ENCODE assay signal across 14 cellular contexts in the genomic region with DNA sequence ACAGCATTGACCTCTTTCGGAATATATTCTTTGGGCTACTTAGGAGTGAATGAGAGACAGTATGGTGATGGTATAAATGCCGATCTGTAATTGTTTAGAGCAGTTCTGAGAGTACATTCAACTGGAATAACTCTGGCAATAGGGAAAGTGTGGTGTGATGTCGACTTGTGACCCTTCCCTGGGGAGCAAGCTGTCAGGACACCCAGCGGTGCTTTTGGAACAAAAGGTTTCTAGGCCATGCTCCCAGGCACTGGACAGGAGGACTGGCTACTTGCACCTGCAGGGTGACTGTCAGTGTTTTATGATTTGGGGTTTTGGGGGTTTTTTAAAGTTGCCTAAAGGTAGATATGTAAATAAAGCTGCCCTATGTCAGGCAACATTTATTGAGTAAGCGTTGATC.
"Had no signal": no experiment of that assay in that cellular context is flagged by ENCODE, and none has a peak within 500 bp of the region (broad histone marks: within the 10 kb centered on the region; RNA-seq: fewer than 3 reads in every experiment).

No MANE protein-coding gene starts in this region.

- H3K27ac Mint-ChIP-seq: activated naive CD4-positive, alpha-beta T cell treated with anti-CD3 and anti-CD28 coated beads for 36 hours; T-helper 1 cell treated with Interleukin-12 subunit alpha and Interleukin-12 subunit beta and Interleukin-4 antibody, amounts not matched to agents 30 μg/mL and 1 μg/mL, for 36 hours had no signal

- DNase-seq: activated CD4-positive, alpha-beta T cell treated with anti-CD3 and anti-CD28 coated beads, Interleukin-2, amount 50 U/mL, for 1 hour; activated naive CD4-positive, alpha-beta T cell treated with anti-CD3 and anti-CD28 coated beads for 36 hours; activated T-cell treated with anti-CD3 and anti-CD28 coated beads for 4 hours; central memory CD4-positive, alpha-beta T cell; cortex of kidney; effector memory CD4-positive, alpha-beta T cell; left colon; mesendoderm; nephron progenitor cell had no signal

- H3K9me3 ChIP-seq: tibial nerve had no signal

- H3K4me1 Mint-ChIP-seq: nephron progenitor cell had no signal

- H3K4me2 ChIP-seq: smooth muscle cell had no signal

- H3K9me3 Mint-ChIP-seq: activated naive CD4-positive, alpha-beta T cell treated with anti-CD3 and anti-CD28 coated beads for 36 hours; activated T-helper 17 cell treated with anti-CD3 and anti-CD28 coated beads, Interleukin-2, amount 50 U/mL, for 72 hours; nephron progenitor cell; T-helper 1 cell treated with Interleukin-12 subunit alpha and Interleukin-12 subunit beta and Interleukin-4 antibody, amounts not matched to agents 30 μg/mL and 1 μg/mL, for 36 hours had no signal

- H3K27ac ChIP-seq: tibial nerve had no signal

- H3K4me3 Mint-ChIP-seq: activated naive CD4-positive, alpha-beta T cell treated with anti-CD3 and anti-CD28 coated beads for 36 hours; activated T-helper 17 cell treated with anti-CD3 and anti-CD28 coated beads, Interleukin-2, amount 50 U/mL, for 72 hours; nephron progenitor cell; T-helper 1 cell treated with Interleukin-12 subunit alpha and Interleukin-12 subunit beta and Interleukin-4 antibody, amounts not matched to agents 30 μg/mL and 1 μg/mL, for 36 hours had no signal

- H3K27me3 Mint-ChIP-seq: activated T-helper 17 cell treated with anti-CD3 and anti-CD28 coated beads, Interleukin-2, amount 50 U/mL, for 72 hours had no signal

- H3K27me3 ChIP-seq: tibial nerve had no signal

- H3K4me3 ChIP-seq: smooth muscle cell, tibial nerve had no signal

- ATAC-seq: activated T-helper 17 cell treated with anti-CD3 and anti-CD28 coated beads, Interleukin-2, amount 50 U/mL, for 72 hours; left colon; SK-N-SH treated with all-trans-retinoic acid at 6 μM for 48 hours had no signal
